ENCODE assay signal across 19 cellular contexts in genomic region chr3:23508464-23508863, GRCh38.
DNase-seq lines count a peak whose midpoint lies in the region; ATAC-seq, FAIRE-seq and TF ChIP-seq lines count a peak whose summit lies in the region.
"Had no signal": no experiment of that assay in that cellular context is flagged by ENCODE, and none has a peak within 500 bp of the region (broad histone marks: within the 10 kb centered on the region; RNA-seq: fewer than 3 reads in every experiment).

No MANE protein-coding gene starts in this region.

- no peak overlapping the region for H3K4me2 ChIP-seq in PC-3 (ENCODE audit: low read length)

- no peak for TF ChIP-seq POLR2A in GM12891 (IDR thresholded peaks at IDR 0.05; ENCODE audit: low read depth, low read length)

- no peaks in the 10 kb centered on the region for H4K20me1 ChIP-seq in PC-3 (ENCODE audit: low read length)

- H3K9ac ChIP-seq in PC-3 (ENCODE audit: low read length) = no peak overlapping the region

- intact Hi-C loops in PC-3 (cut with micrococcal nuclease) = no loop called here
- intact Hi-C loops in left colon (cut with DNase I, micrococcal nuclease) = no loop called here

- CTCF ChIA-PET in PC-3 (lab: Charles Lee) = no interaction called here

- POLR2A ChIA-PET in PC-3 (lab: Charles Lee; ENCODE audit: unreplicated experiment) = no interaction called here

- no peak overlapping the region for H2AFZ ChIP-seq in PC-3 (ENCODE audit: low read length)

- no peaks in the 10 kb centered on the region for H3F3A ChIP-seq in PC-3 (ENCODE audit: low read length, unreplicated experiment)

- H3K27me3 ChIP-seq in PC-3 (ENCODE audit: low read length) = no peaks in the 10 kb centered on the region
- no peaks in the 10 kb centered on the region for H3K27me3 ChIP-seq in small intestine (ENCODE audit: control insufficient read depth in 2 of 2, insufficient read depth in 2 of 2, low read length in 2 of 2)
- H3K27me3 ChIP-seq: BE2C had no signal

- H3K9me2 ChIP-seq in PC-3 (replicated peaks; ENCODE audit: low read length) = no peaks in the 10 kb centered on the region

- whole genome bisulfite sequencing in small intestine, 3 donors = 12 to 69% (median 53%) methylated on average over 5 of the region's 5 CpGs

- no peak for DNase-seq in GM12891 (ENCODE audit: insufficient read length, low spot score)
- DNase-seq in PC-3 = peak; percentile 26
- no peak for DNase-seq in left colon
- peak; percentile 52 for DNase-seq in small intestine
- DNase-seq in glomerular visceral epithelial cell (ENCODE audit: extremely low spot score) = no peak
- no peak for DNase-seq in AML-193 (lab: John Stamatoyannopoulos, UW)
- DNase-seq in HK-2 (ENCODE audit: unreplicated experiment) = no peak
- DNase-seq: BE2C; CD4-positive, alpha-beta memory T cell; DMS153; GF-D8; HCEC 1CT; HFFc6; IMR-90; KBM-7 had no signal

- H3K9me3 ChIP-seq in PC-3 (ENCODE audit: low read length) (no peaks in the 10 kb centered on the region), small intestine (ENCODE audit: control insufficient read depth, low read depth) (no peaks in the 10 kb centered on the region)
- H3K9me3 ChIP-seq: BE2C had no signal

- H3K27ac ChIP-seq in PC-3 (ENCODE audit: low read length) (no peak overlapping the region), small intestine (ENCODE audit: low read depth in 1 of 2, low read length in 1 of 2) (no peak overlapping the region)
- H3K27ac ChIP-seq: C4-2B had no signal

- FAIRE-seq in GM12891 (lab: Jason Lieb, UNC) (peak; percentile 43), small intestine (lab: Jason Lieb, UNC) (no peak)
- FAIRE-seq: A204.1, D721Med, GM18507 had no signal

- no peak overlapping the region for H3K4me3 ChIP-seq in PC-3 (ENCODE audit: low read length)
- H3K4me3 ChIP-seq in small intestine (ENCODE audit: low read depth in 1 of 2, low read length in 2 of 2) = no peak overlapping the region

- H3K79me2 ChIP-seq in PC-3 (ENCODE audit: low read length) = no peaks in the 10 kb centered on the region

- TF ChIP-seq CTCF in PC-3 (conservative IDR thresholded peaks at IDR 0.05; ENCODE audit: low read depth, low read length) = no peak

- H3K36me3 ChIP-seq in PC-3 (ENCODE audit: low read depth, low read length) = no peaks in the 10 kb centered on the region
- no peaks in the 10 kb centered on the region for H3K36me3 ChIP-seq in small intestine (ENCODE audit: control insufficient read depth in 2 of 2, insufficient read depth in 2 of 2, low read length in 2 of 2)
- H3K36me3 ChIP-seq: BE2C had no signal

- BruUV-seq in PC-3 (replicated peaks; lab: Mats Ljungman, UMichigan) = no TSS peak

- no peaks in the 10 kb centered on the region for H3K4me1 ChIP-seq in PC-3 (ENCODE audit: insufficient read depth, low read length)
- H3K4me1 ChIP-seq in small intestine (ENCODE audit: control insufficient read depth in 2 of 2, insufficient read depth in 1 of 2, low read depth in 1 of 2, low read length in 1 of 2) = no peaks in the 10 kb centered on the region
- H3K4me1 ChIP-seq: BE2C had no signal

- ATAC-seq in PC-3 = peak; percentile 49
- ATAC-seq in left colon = peak; percentile 69

TF ChIP-seq in GM12891, 5 proteins besides CTCF, POLR2A, EP300 and RAD21:
- TF ChIP-seq SPI1 (IDR thresholded peaks at IDR 0.05; ENCODE audit: low read depth, low read length) = no peak
- TF ChIP-seq POU2F2 (IDR thresholded peaks at IDR 0.05; ENCODE audit: low read depth, low read length) = no peak
- TF ChIP-seq POLR2AphosphoS5 (IDR thresholded peaks at IDR 0.05; ENCODE audit: low read depth, low read length) = no peak
- no peak for TF ChIP-seq PAX5 (IDR thresholded peaks at IDR 0.05; ENCODE audit: insufficient read depth, low read length, severe bottlenecking)
- no peak for TF ChIP-seq TAF1 (IDR thresholded peaks at IDR 0.05; ENCODE audit: low read depth, low read length)

Comparison
In these comparisons a context has a peak if more than half of its experiments do, and no peak if none do; other contexts are left out.
1. DNase-seq: peak in PC-3 (single experiment) and small intestine (single experiment); none in GM12891 (single experiment), left colon (0 of 2), glomerular visceral epithelial cell (single experiment), AML-193 (0 of 2) and HK-2 (single experiment).